Comparison of ENCODE assay signal across 8 cellular contexts in the genomic region with DNA sequence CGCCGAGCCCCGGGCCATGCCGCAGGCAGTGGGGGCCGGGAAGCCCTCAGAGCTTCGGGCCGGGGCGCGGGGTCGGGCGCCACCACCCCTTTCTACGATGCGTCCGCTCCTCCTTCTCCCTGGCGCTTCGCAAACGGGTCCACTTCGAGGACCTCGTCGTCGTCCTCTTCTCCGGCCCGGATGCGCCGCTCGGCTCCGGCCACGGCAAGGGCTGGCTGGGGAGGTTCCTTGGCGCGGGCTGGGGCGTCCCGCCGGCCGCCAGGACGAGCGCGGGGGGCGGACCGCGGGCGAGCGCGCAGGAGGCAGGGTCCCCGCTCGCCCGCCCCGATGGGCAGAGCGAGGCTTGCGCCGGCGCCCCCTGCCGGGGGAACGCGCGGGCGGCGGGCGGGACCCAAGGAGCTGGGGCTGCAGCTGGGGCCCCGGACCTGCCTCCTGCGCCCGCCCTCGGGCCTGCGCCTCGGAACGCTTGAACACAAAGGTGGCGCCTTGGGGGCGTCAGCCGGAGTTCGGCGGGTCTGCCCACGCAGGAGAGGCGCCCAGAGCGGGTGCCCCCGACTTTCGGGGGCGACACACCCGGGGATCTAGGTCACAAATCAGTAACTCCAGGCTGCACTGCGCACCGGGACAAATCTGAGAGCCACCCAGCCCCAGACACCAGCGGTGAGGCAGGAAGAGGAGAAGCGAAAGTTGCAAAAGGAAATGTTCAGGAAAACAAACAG. TPM values are rescaled to one million over a fixed set of nuclear protein-coding genes. Genes with fewer than 3 reads are reported as not detected.
DNase-seq lines count a peak whose midpoint lies in the region; ATAC-seq and TF ChIP-seq lines count a peak whose summit lies in the region.

Gene ROR2, minus strand, starts transcription at position 283 of the 719 bp plus-strand sequence.

- peak within 1 kb of the TSS; percentile 78 for H3K4me3 ChIP-seq in fibroblast of pulmonary artery (replicated peaks; ENCODE audit: low read depth, low read length)
- peak within 1 kb of the TSS; percentile 40 to 51 (median 43) for H3K4me3 ChIP-seq in upper lobe of left lung

- peaks cover 52% of the 10 kb centered on the region for H3K4me1 Mint-ChIP-seq in nephron

- peaks cover 0 to 29% (median 13%) of the 10 kb centered on the region in 4 donors for H3K27me3 ChIP-seq in upper lobe of left lung

- WGBS in upper lobe of left lung, 2 donors, result 0 to 4% methylated on average over 6 to 20 of the region's 81 CpGs

- peak within 1 kb of the TSS; percentile 89 to 96 (median 95) for H3K4me3 Mint-ChIP-seq in nephron

- peaks cover 0 to 5% (median 3%) of the 10 kb centered on the region in 4 donors for H3K9me3 ChIP-seq in upper lobe of left lung

- peak; percentile 63 for DNase-seq in ACHN
- peak; percentile 32 for DNase-seq in NCI-H1105 treated with DMSO at 0.1 percent for 48 hours (lab: John Stamatoyannopoulos, UW)
- peak; percentile 61 for DNase-seq in activated T-cell treated with anti-CD3 and anti-CD28 coated beads for 48 hours (ENCODE audit: low read depth)
- DNase-seq in fibroblast of pulmonary artery (ENCODE audit: low read depth), result peak; percentile 70
- DNase-seq in upper lobe of left lung, result peak; percentile 32 to 95

- peaks cover 19 to 36% (median 21%) of the 10 kb centered on the region in 4 donors for H3K4me1 ChIP-seq in upper lobe of left lung

- TF ChIP-seq POLR2A in upper lobe of left lung (IDR thresholded peaks at IDR 0.05), result no peak

- peak within 1 kb of the TSS; percentile 91 to 94 (median 92) for H3K27ac Mint-ChIP-seq in nephron

- peaks cover 56% of the 10 kb centered on the region for H3K27me3 Mint-ChIP-seq in nephron (ENCODE audit: low read depth)

- TF ChIP-seq EP300 in upper lobe of left lung (IDR thresholded peaks at IDR 0.05), result no peak

- H3K36me3 ChIP-seq in upper lobe of left lung, result no peaks in the 10 kb centered on the region

- no peaks in the 10 kb centered on the region for H3K36me3 Mint-ChIP-seq in nephron (ENCODE audit: low read depth)

- peaks cover 2% of the 10 kb centered on the region for H3K9me3 Mint-ChIP-seq in nephron

- TF ChIP-seq CTCF in fibroblast of pulmonary artery (IDR thresholded peaks at IDR 0.05; ENCODE audit: low read length, missing control alignments), result peak; percentile 2
- TF ChIP-seq CTCF in nephron (IDR thresholded peaks at IDR 0.05; ENCODE audit: unreplicated experiment in 3 of 3), result peak; percentile 59 to 74 (median 65)
- peak in 5 of 6 experiments; percentile 70 to 87 (median 76) for TF ChIP-seq CTCF in upper lobe of left lung (IDR thresholded peaks at IDR 0.05)

- peak within 1 kb of the TSS in 3 of 4 donors; percentile 71 to 74 (median 72) for H3K27ac ChIP-seq in upper lobe of left lung

- ATAC-seq in GM18498 (IDR thresholded peaks at IDR 0.05; ENCODE audit: unreplicated experiment) (peak; percentile 69), upper lobe of left lung (ENCODE audit: low FRiP score in 2 of 2) (peak in 1 of 2 donors; percentile 90), GM21381 (IDR thresholded peaks at IDR 0.05; ENCODE audit: unreplicated experiment) (no peak)

- in situ Hi-C loops in ACHN (cut with HindIII; ENCODE audit: low pct_ligation_motif_present, low pct_unique_long_range_greater_than_20kb, low sequenced_read_pairs), result no loop called here

RNA-seq across cellular contexts. Expression of gene ROR2, which starts in this region (rescaled TPM):
- total RNA-seq in upper lobe of left lung, result 1 to 10 TPM; 2.7 to 8.1 (median 3.4) TPM

Comparison
In these comparisons a context has a peak if more than half of its experiments do, and no peak if none do; other contexts are left out.
1. CTCF ChIP-seq: peak in every context shown above with its lines; median percentile 76 in upper lobe of left lung; 65 in nephron; 2 in fibroblast of pulmonary artery.